ENCODE assay signal across 1 cellular context in genomic region chr3:46603461-46604062, GRCh38.
TF ChIP-seq lines count a peak whose summit lies in the region.

No MANE protein-coding gene starts in this region.

TF ChIP-seq in H1, 55 proteins besides CTCF, POLR2A, EP300 and RAD21:
- TF ChIP-seq SP4 (IDR thresholded peaks at IDR 0.05; ENCODE audit: low read length) (no peak), NANOG (IDR thresholded peaks at IDR 0.05; ENCODE audit: insufficient read depth, low read depth, low read length, poor library complexity, severe bottlenecking) (no peak), CBX8 (IDR thresholded peaks at IDR 0.05; ENCODE audit: borderline replicate concordance, low read depth, low read length) (no peak), KDM1A (IDR thresholded peaks at IDR 0.05; ENCODE audit: borderline replicate concordance, low read length) (no peak), BCL11A (IDR thresholded peaks at IDR 0.05; ENCODE audit: low read depth in 2 of 2, low read length in 2 of 2) (no peak), SRF (IDR thresholded peaks at IDR 0.05; ENCODE audit: low read depth, low read length) (no peak), JUND (IDR thresholded peaks at IDR 0.05; ENCODE audit: low read length) (no peak), KDM4A (IDR thresholded peaks at IDR 0.05; ENCODE audit: low read depth, low read length, severe bottlenecking) (no peak), BRCA1 (IDR thresholded peaks at IDR 0.05; ENCODE audit: low read depth, low read length) (no peak), RXRA (IDR thresholded peaks at IDR 0.05; ENCODE audit: insufficient read depth, low read depth, low read length) (no peak), RNF2 (IDR thresholded peaks at IDR 0.05; ENCODE audit: borderline replicate concordance, low read depth, low read length, missing control alignments, poor library complexity, severe bottlenecking) (no peak), SP2 (IDR thresholded peaks at IDR 0.05; ENCODE audit: low read length) (no peak), SAP30 (IDR thresholded peaks at IDR 0.05; ENCODE audit: insufficient read depth, insufficient replicate concordance, low read length) (no peak), CBX5 (IDR thresholded peaks at IDR 0.05; ENCODE audit: low read depth, low read length) (no peak), TAF1 (IDR thresholded peaks at IDR 0.05; ENCODE audit: low read depth, low read length) (no peak), RFX5 (IDR thresholded peaks at IDR 0.05; ENCODE audit: borderline replicate concordance, low read depth, low read length) (no peak), MAFK (IDR thresholded peaks at IDR 0.05; ENCODE audit: low read depth, low read length) (no peak), ZNF274 (IDR thresholded peaks at IDR 0.05; ENCODE audit: borderline replicate concordance, extremely low read depth, low read length) (no peak)
- TF ChIP-seq, protein P1, sequence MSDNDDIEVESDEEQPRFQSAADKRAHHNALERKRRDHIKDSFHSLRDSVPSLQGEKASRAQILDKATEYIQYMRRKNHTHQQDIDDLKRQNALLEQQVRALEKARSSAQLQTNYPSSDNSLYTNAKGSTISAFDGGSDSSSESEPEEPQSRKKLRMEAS (IDR thresholded peaks at IDR 0.05) = no peak
